In the genomic region with DNA sequence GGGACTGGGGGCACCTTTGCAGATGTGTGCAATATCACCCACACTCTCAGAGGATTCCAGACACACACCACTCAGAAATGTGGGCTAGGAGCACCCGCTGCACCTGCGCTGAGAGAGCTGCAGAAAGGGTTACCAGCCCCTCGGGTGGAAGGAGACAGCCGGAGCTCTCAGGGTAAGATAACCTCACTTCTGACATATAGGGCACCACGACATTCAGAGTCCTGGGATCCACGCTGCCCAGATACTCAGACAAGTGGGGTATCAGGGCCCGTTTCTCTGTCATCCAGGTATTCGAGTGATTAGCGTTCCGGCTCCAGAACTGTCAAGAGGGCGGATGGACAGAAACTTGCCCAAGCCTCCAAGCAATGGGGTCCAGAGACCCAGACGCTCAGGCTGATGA, we compare ENCODE assay signal across 26 cellular contexts. TPM values are rescaled to one million over a fixed set of nuclear protein-coding genes. Genes with fewer than 3 reads are reported as not detected.
DNase-seq lines count a peak whose midpoint lies in the region; ATAC-seq and TF ChIP-seq lines count a peak whose summit lies in the region.
"Had no signal": no experiment of that assay in that cellular context is flagged by ENCODE, and none has a peak within 500 bp of the region (broad histone marks: within the 10 kb centered on the region; RNA-seq: fewer than 3 reads in every experiment).

No MANE protein-coding gene starts in this region.

- H3K4me1 ChIP-seq in left ventricle myocardium inferior: peaks cover 25% of the 10 kb centered on the region
- peaks cover 61 to 72% of the 10 kb centered on the region in 2 donors for H3K4me1 ChIP-seq in ascending aorta
- peaks cover 0 to 11% of the 10 kb centered on the region in 2 donors for H3K4me1 ChIP-seq in neuronal stem cell (ENCODE audit: control insufficient read depth in 2 of 2, insufficient read depth in 1 of 2, low read depth in 1 of 2, low read length in 2 of 2)

- peak; percentile 12 for DNase-seq in left ventricle myocardium superior
- no peak for DNase-seq in left ventricle myocardium inferior
- peak in 1 of 2 donors; percentile 64 for DNase-seq in ascending aorta (ENCODE audit: low spot score in 2 of 2)
- DNase-seq in neuronal stem cell (ENCODE audit: low spot score): no peak
- DNase-seq in NCI-H1694 (lab: John Stamatoyannopoulos, UW): no peak
- no peak for DNase-seq in activated effector memory CD4-positive, alpha-beta T cell treated with Interleukin-2 at 50 U/mL for 16 hours
- no peak for DNase-seq in NCI-H187 (lab: John Stamatoyannopoulos, UW)
- DNase-seq: activated CD4-positive, alpha-beta T cell treated with anti-CD3 and anti-CD28 coated beads, Interleukin-2, amount 10 ng/mL, durations not matched to agents 7 days and 5 days; activated gamma-delta T cell treated with Interleukin-2 at 50 U/mL for 16 hours; effector memory CD4-positive, alpha-beta T cell; NCI-H1092; NCI-H2029 treated with DMSO at 0.1 percent for 48 hours; sigmoid colon; T-helper 9 cell had no signal

- no peak overlapping the region for H4K8ac ChIP-seq in neuronal stem cell (ENCODE audit: low read depth, low read length)

- H2BK15ac ChIP-seq in neuronal stem cell (ENCODE audit: low read length): peak overlapping the region; percentile 37

- H3K4me2 ChIP-seq in neuronal stem cell (ENCODE audit: insufficient read depth, low read length, poor library complexity, severe bottlenecking): no peak overlapping the region

- no peak for ATAC-seq in left ventricle myocardium superior
- ATAC-seq in GM21737 (IDR thresholded peaks at IDR 0.05; ENCODE audit: unreplicated experiment): no peak
- ATAC-seq: GM12878, heart right ventricle had no signal

- H2AK5ac ChIP-seq in neuronal stem cell (ENCODE audit: low read depth, low read length): peak overlapping the region; percentile 99

- WGBS in neuronal stem cell (ENCODE audit: extremely low coverage in 2 of 2, insufficient read length in 2 of 2, insufficient replicate concordance in 1 of 2), 2 donors: no CpG with 5 or more reads among the region's 12 CpGs

- intact Hi-C loops in left ventricle myocardium superior (cut with micrococcal nuclease): no loop called here
- intact Hi-C loops in left ventricle myocardium inferior (cut with micrococcal nuclease): no loop called here
- intact Hi-C loops in ascending aorta (cut with DNase I): loop anchor here (10.0 kb wide), 1 partner anchor 254 kb away; a partner anchor contains a TSS

- H2BK5ac ChIP-seq in neuronal stem cell (ENCODE audit: low read length): no peak overlapping the region

- no peak overlapping the region for H3K9ac ChIP-seq in neuronal stem cell (ENCODE audit: low read depth, low read length, poor library complexity)

- H3K4me3 ChIP-seq in left ventricle myocardium inferior (no peak overlapping the region), ascending aorta (no peak overlapping the region), neuronal stem cell (ENCODE audit: low read length in 2 of 2) (no peak overlapping the region)
- H3K4me3 ChIP-seq: GM12878, heart right ventricle, left lung, sigmoid colon had no signal

- no peak overlapping the region for H3K18ac ChIP-seq in neuronal stem cell (ENCODE audit: low read length)

- H2BK120ac ChIP-seq in neuronal stem cell (ENCODE audit: low read depth, low read length): no peak overlapping the region

- peak overlapping the region; percentile 49 for H3K23ac ChIP-seq in neuronal stem cell (ENCODE audit: low read depth, low read length, poor library complexity)

- H4K91ac ChIP-seq in neuronal stem cell (ENCODE audit: low read depth, low read length, poor library complexity): no peak overlapping the region

- H3K79me1 ChIP-seq in neuronal stem cell (ENCODE audit: low read depth, low read length): peaks cover 2% of the 10 kb centered on the region

- H3K36me3 ChIP-seq in left ventricle myocardium inferior (no peaks in the 10 kb centered on the region), ascending aorta (no peaks in the 10 kb centered on the region), neuronal stem cell (replicated peaks in 1 of 2; ENCODE audit: control insufficient read depth in 2 of 2, insufficient read depth in 2 of 2, low read length in 2 of 2) (no peaks in the 10 kb centered on the region)
- H3K36me3 ChIP-seq: brain microvascular endothelial cell, heart right ventricle, left lung, sigmoid colon had no signal

- peak overlapping the region; percentile 65 for H3K14ac ChIP-seq in neuronal stem cell (ENCODE audit: low read length)

- TF ChIP-seq CTCF in left ventricle myocardium inferior (IDR thresholded peaks at IDR 0.05; ENCODE audit: borderline replicate concordance) (no peak), ascending aorta (IDR thresholded peaks at IDR 0.05) (no peak)

- no peak overlapping the region for H3K27ac ChIP-seq in left ventricle myocardium inferior (replicated peaks)
- peak overlapping the region; percentile 94 to 96 for H3K27ac ChIP-seq in ascending aorta
- H3K27ac ChIP-seq in neuronal stem cell (replicated peaks; ENCODE audit: low read length): no peak overlapping the region
- H3K27ac ChIP-seq: brain microvascular endothelial cell, foreskin keratinocyte, heart right ventricle, sigmoid colon had no signal

- no peak overlapping the region for H3K4ac ChIP-seq in neuronal stem cell (ENCODE audit: low read length)

- no peaks in the 10 kb centered on the region for H3K9me3 ChIP-seq in left ventricle myocardium inferior (replicated peaks)
- no peaks in the 10 kb centered on the region for H3K9me3 ChIP-seq in ascending aorta
- no peaks in the 10 kb centered on the region for H3K9me3 ChIP-seq in neuronal stem cell (replicated peaks in 1 of 2; ENCODE audit: control insufficient read depth in 2 of 2, insufficient read depth in 1 of 2, low read depth in 1 of 2, low read length in 2 of 2)
- H3K9me3 ChIP-seq: heart right ventricle, left lung, sigmoid colon had no signal

- no peak overlapping the region for H2AFZ ChIP-seq in neuronal stem cell (ENCODE audit: low read length)

- H3K27me3 ChIP-seq in left ventricle myocardium inferior (ENCODE audit: low read depth) (peaks cover 34% of the 10 kb centered on the region), ascending aorta (no peaks in the 10 kb centered on the region), neuronal stem cell (ENCODE audit: control insufficient read depth in 3 of 3, insufficient read depth in 3 of 3, low read depth in 1 of 3, low read length in 3 of 3) (peaks cover 0 to 59% (median 0%) of the 10 kb centered on the region in 3 experiments)
- H3K27me3 ChIP-seq: brain microvascular endothelial cell, foreskin keratinocyte had no signal

- H2BK12ac ChIP-seq in neuronal stem cell (ENCODE audit: low read length): no peak overlapping the region

RNA-seq across cellular contexts. Expression of a gene that starts 6.2 kb away (rescaled TPM):
- total RNA-seq in left ventricle myocardium superior: not detected
- total RNA-seq in left ventricle myocardium inferior: not detected
- total RNA-seq in ascending aorta: not detected
- polyA plus RNA-seq in neuronal stem cell (2013, experiment 1 of 2): not detected
- polyA plus RNA-seq in neuronal stem cell (2013, experiment 2 of 2): not detected
- total RNA-seq: activated CD4-positive, alpha-beta T cell treated with anti-CD3 and anti-CD28 coated beads, Interleukin-2, amount 10 ng/mL, durations not matched to agents 7 days and 5 days; Daoy; GM12878; H4; heart right ventricle; sigmoid colon had no signal
- polyA plus RNA-seq: AG04450, CD14-positive monocyte, heart right ventricle, neural cell had no signal

RNA-seq across cellular contexts. Expression of a gene that starts 10.2 kb away (rescaled TPM):
- total RNA-seq in left ventricle myocardium superior (not detected), left ventricle myocardium inferior (not detected), ascending aorta (not detected)
- 0.13 TPM for polyA plus RNA-seq in neuronal stem cell (2013, experiment 1 of 2)
- polyA plus RNA-seq in neuronal stem cell (2013, experiment 2 of 2): not detected
- total RNA-seq: activated CD4-positive, alpha-beta T cell treated with anti-CD3 and anti-CD28 coated beads, Interleukin-2, amount 10 ng/mL, durations not matched to agents 7 days and 5 days; Daoy; H4; sigmoid colon had no signal
- polyA plus RNA-seq: AG04450, neural cell had no signal

RNA-seq across cellular contexts. Expression of a gene that starts 24.3 kb away (rescaled TPM):
- total RNA-seq in left ventricle myocardium superior (22.9 TPM), left ventricle myocardium inferior (19.7 TPM), ascending aorta (41.9 TPM)
- polyA plus RNA-seq in neuronal stem cell (2013, experiment 1 of 2): 0.13 TPM
- 0.73 TPM for polyA plus RNA-seq in neuronal stem cell (2013, experiment 2 of 2)
- total RNA-seq: progenitor cell of endocrine pancreas had no signal
- polyA plus RNA-seq: AG04450, neural cell had no signal

Comparison
In these comparisons a context has a peak if more than half of its experiments do, and no peak if none do; other contexts are left out.
1. H3K27ac ChIP-seq: peak in ascending aorta (2 of 2); none in left ventricle myocardium inferior (single experiment) and neuronal stem cell (single experiment).